ENCODE assay signal across 17 cellular contexts in the genomic region with DNA sequence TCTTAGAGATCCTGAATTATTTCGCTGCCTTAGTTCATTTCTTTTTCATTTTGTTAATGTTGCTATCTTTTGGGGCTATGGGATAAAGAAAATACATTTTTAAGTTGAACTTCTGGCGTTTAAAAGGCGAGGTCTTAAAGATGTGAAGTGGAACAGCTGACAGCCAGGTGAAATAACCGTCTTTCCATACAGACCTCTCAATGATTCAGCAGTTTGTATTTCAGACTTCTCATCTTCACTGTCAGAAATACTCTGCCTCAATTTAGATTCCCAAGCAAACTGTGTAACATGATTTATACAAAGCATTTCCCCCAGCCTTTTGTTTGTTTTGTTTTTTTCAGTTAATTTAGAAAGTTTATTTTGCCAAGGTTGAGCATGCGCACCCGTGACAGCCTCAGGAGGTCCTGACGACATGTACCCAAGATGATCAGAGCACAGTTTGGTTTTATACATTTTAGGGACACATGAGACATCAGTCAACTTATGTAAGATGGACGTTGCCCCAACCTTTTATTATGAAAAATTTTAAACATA. TPM values are rescaled to one million over a fixed set of nuclear protein-coding genes. Genes with fewer than 3 reads are reported as not detected.
A peak's percentile ranks its signal among the peaks of the same experiment; 100 is the strongest.
DNase-seq lines count a peak whose midpoint lies in the region; ATAC-seq and TF ChIP-seq lines count a peak whose summit lies in the region.
"Had no signal": no experiment of that assay in that cellular context is flagged by ENCODE, and none has a peak within 500 bp of the region (broad histone marks: within the 10 kb centered on the region; RNA-seq: fewer than 3 reads in every experiment).

No MANE protein-coding gene starts in this region.

- in situ Hi-C loops in ACHN (cut with HindIII; ENCODE audit: low pct_ligation_motif_present, low pct_unique_long_range_greater_than_20kb, low sequenced_read_pairs) = no loop called here

- no peak overlapping the region for H3K4me3 Mint-ChIP-seq in activated T-cell treated with anti-CD3 and anti-CD28 coated beads, Interleukin-2, amount 50 U/mL, for 72 hours
- H3K4me3 Mint-ChIP-seq in activated T-cell treated with anti-CD3 and anti-CD28 coated beads, Interleukin-2, amount 50 U/mL, for 4 hours = no peak overlapping the region
- H3K4me3 Mint-ChIP-seq in progenitor cell of endocrine pancreas (ENCODE audit: low read depth) = no peak overlapping the region
- H3K4me3 Mint-ChIP-seq: activated B cell treated with CpG ODN at 0.5 μM for 24 hours; CD4-positive, alpha-beta T cell; central memory CD8-positive, alpha-beta T cell had no signal

- ATAC-seq in activated T-cell treated with anti-CD3 and anti-CD28 coated beads, Interleukin-2, amount 50 U/mL, for 72 hours (replicated peaks in 1 of 2) = no peak
- ATAC-seq in activated T-cell treated with anti-CD3 and anti-CD28 coated beads, Interleukin-2, amount 50 U/mL, for 4 hours = no peak

- no peaks in the 10 kb centered on the region for H3K4me1 Mint-ChIP-seq in activated T-cell treated with anti-CD3 and anti-CD28 coated beads, Interleukin-2, amount 50 U/mL, for 72 hours (ENCODE audit: low read depth)
- H3K4me1 Mint-ChIP-seq in activated T-cell treated with anti-CD3 and anti-CD28 coated beads, Interleukin-2, amount 50 U/mL, for 4 hours (ENCODE audit: low read depth) = peaks cover 6% of the 10 kb centered on the region
- peaks cover 2% of the 10 kb centered on the region for H3K4me1 Mint-ChIP-seq in progenitor cell of endocrine pancreas (ENCODE audit: low read depth)

- H3K27me3 ChIP-seq in adipocyte (replicated peaks; ENCODE audit: control insufficient read depth, insufficient read depth, low read length) = no peaks in the 10 kb centered on the region
- H3K27me3 ChIP-seq in thyroid gland = no peaks in the 10 kb centered on the region

- H3K9me3 ChIP-seq in adipocyte (ENCODE audit: control insufficient read depth, low read length) (no peaks in the 10 kb centered on the region), thyroid gland (no peaks in the 10 kb centered on the region)

- peaks cover 44% of the 10 kb centered on the region for H3K36me3 ChIP-seq in adipocyte (ENCODE audit: control insufficient read depth, insufficient read depth, low read length, severe bottlenecking)
- peaks cover 7 to 21% of the 10 kb centered on the region in 2 donors for H3K36me3 ChIP-seq in thyroid gland

- H3K4me1 ChIP-seq in adipocyte (ENCODE audit: control insufficient read depth, insufficient read depth, low read length) = peaks cover 30% of the 10 kb centered on the region
- peaks cover 6 to 29% of the 10 kb centered on the region in 2 donors for H3K4me1 ChIP-seq in thyroid gland

- intact Hi-C loops in thyroid gland (cut with DNase I) = loop anchor here (10.0 kb wide), 1 partner anchor 62 kb away; a partner anchor contains a TSS

- 90 to 91% methylated on average over 8 of the region's 8 CpGs for WGBS in thyroid gland, 2 donors

- H3K27ac ChIP-seq in thyroid gland = peak overlapping the region in 2 of 3 donors; percentile 36 to 40

- no peak for DNase-seq in activated T-cell treated with anti-CD3 and anti-CD28 coated beads, Interleukin-2, amount 50 U/mL, for 72 hours
- no peak for DNase-seq in activated T-cell treated with anti-CD3 and anti-CD28 coated beads, Interleukin-2, amount 50 U/mL, for 4 hours
- DNase-seq in adipocyte (ENCODE audit: low read depth) (peak; percentile 41), iris pigment epithelial cell (ENCODE audit: low read depth) (peak; percentile 46), thyroid gland (no peak), progenitor cell of endocrine pancreas (ENCODE audit: low spot score, unreplicated experiment) (no peak), ACHN (no peak)
- DNase-seq in activated T-cell treated with anti-CD3 and anti-CD28 coated beads, Interleukin-2, amount 50 U/mL, for 1 hour = no peak
- DNase-seq: activated B cell treated with CpG ODN at 0.5 μM for 24 hours; CD4-positive, alpha-beta T cell; DMS153; effector memory CD4-positive, alpha-beta T cell; GF-D8; H7; OCI-M1; stimulated activated CD4-positive, alpha-beta T cell treated with anti-CD3 and anti-CD28 coated beads, Interleukin-2, amount 100 ng/mL, for 24 hours had no signal

- peaks cover 0 to 16% of the 10 kb centered on the region in 2 donors for H3K36me3 Mint-ChIP-seq in activated T-cell treated with anti-CD3 and anti-CD28 coated beads, Interleukin-2, amount 50 U/mL, for 72 hours (ENCODE audit: insufficient read depth in 2 of 2)
- peaks cover 33% of the 10 kb centered on the region for H3K36me3 Mint-ChIP-seq in activated T-cell treated with anti-CD3 and anti-CD28 coated beads, Interleukin-2, amount 50 U/mL, for 4 hours (ENCODE audit: insufficient read depth)
- H3K36me3 Mint-ChIP-seq in progenitor cell of endocrine pancreas (ENCODE audit: insufficient read depth) = peaks cover 4% of the 10 kb centered on the region

- no peak for TF ChIP-seq CTCF in thyroid gland (IDR thresholded peaks at IDR 0.05)
- no peak for TF ChIP-seq CTCF in progenitor cell of endocrine pancreas (IDR thresholded peaks at IDR 0.05; ENCODE audit: unreplicated experiment)

- H3K27me3 Mint-ChIP-seq in activated T-cell treated with anti-CD3 and anti-CD28 coated beads, Interleukin-2, amount 50 U/mL, for 72 hours (ENCODE audit: low read depth) = no peaks in the 10 kb centered on the region
- no peaks in the 10 kb centered on the region for H3K27me3 Mint-ChIP-seq in activated T-cell treated with anti-CD3 and anti-CD28 coated beads, Interleukin-2, amount 50 U/mL, for 4 hours (ENCODE audit: low read depth)
- H3K27me3 Mint-ChIP-seq in progenitor cell of endocrine pancreas = no peaks in the 10 kb centered on the region
- H3K27me3 Mint-ChIP-seq: activated B cell treated with CpG ODN at 0.5 μM for 24 hours; CD4-positive, alpha-beta T cell; central memory CD8-positive, alpha-beta T cell had no signal

- no peak overlapping the region for H3K9ac ChIP-seq in adipocyte (ENCODE audit: low read length)

- no peak for TF ChIP-seq POLR2A in thyroid gland (IDR thresholded peaks at IDR 0.05)

- H3K9me3 Mint-ChIP-seq in activated T-cell treated with anti-CD3 and anti-CD28 coated beads, Interleukin-2, amount 50 U/mL, for 72 hours = no peaks in the 10 kb centered on the region
- H3K9me3 Mint-ChIP-seq in activated T-cell treated with anti-CD3 and anti-CD28 coated beads, Interleukin-2, amount 50 U/mL, for 4 hours = no peaks in the 10 kb centered on the region
- H3K9me3 Mint-ChIP-seq in progenitor cell of endocrine pancreas (ENCODE audit: low read depth) = no peaks in the 10 kb centered on the region
- H3K9me3 Mint-ChIP-seq: activated B cell treated with CpG ODN at 0.5 μM for 24 hours; CD4-positive, alpha-beta T cell; central memory CD8-positive, alpha-beta T cell had no signal

- H3K4me3 ChIP-seq in adipocyte (ENCODE audit: low read length) (no peak overlapping the region), thyroid gland (replicated peaks in 1 of 3) (no peak overlapping the region)

- H3K27ac Mint-ChIP-seq in activated T-cell treated with anti-CD3 and anti-CD28 coated beads, Interleukin-2, amount 50 U/mL, for 72 hours = peak overlapping the region; percentile 42
- no peak overlapping the region for H3K27ac Mint-ChIP-seq in progenitor cell of endocrine pancreas
- H3K27ac Mint-ChIP-seq: activated B cell treated with CpG ODN at 0.5 μM for 24 hours; CD4-positive, alpha-beta T cell had no signal

RNA-seq across cellular contexts. Expression of a gene that starts 40.0 kb away (rescaled TPM):
- total RNA-seq in activated T-cell treated with anti-CD3 and anti-CD28 coated beads, Interleukin-2, amount 50 U/mL, for 72 hours = 10 to 100 TPM; 19.0 to 19.9 TPM
- 10 to 100 TPM; 11.9 to 16.4 (median 13.2) TPM for total RNA-seq in activated T-cell treated with anti-CD3 and anti-CD28 coated beads, Interleukin-2, amount 50 U/mL, for 4 hours
- total RNA-seq in thyroid gland = 10 to 100 TPM; 12.0 to 20.2 (median 16.1) TPM
- total RNA-seq in progenitor cell of endocrine pancreas = 9.9 and 11.4 TPM in 2 replicates

Comparison
In these comparisons a context has a peak if more than half of its experiments do, and no peak if none do; other contexts are left out.
1. DNase-seq: peak in adipocyte (single experiment) and iris pigment epithelial cell (single experiment); none in activated T-cell treated with anti-CD3 and anti-CD28 coated beads, Interleukin-2, amount 50 U/mL, for 72 hours (0 of 2), activated T-cell treated with anti-CD3 and anti-CD28 coated beads, Interleukin-2, amount 50 U/mL, for 4 hours (single experiment), thyroid gland (0 of 2), progenitor cell of endocrine pancreas (single experiment), activated T-cell treated with anti-CD3 and anti-CD28 coated beads, Interleukin-2, amount 50 U/mL, for 1 hour (single experiment) and ACHN (single experiment).